In genomic region chr5:143416411-143416810, GRCh38 we compare ENCODE assay signal across 23 cellular contexts. TPM values are rescaled to one million over a fixed set of nuclear protein-coding genes. Genes with fewer than 3 reads are reported as not detected.
DNase-seq lines count a peak whose midpoint lies in the region; ATAC-seq, FAIRE-seq and TF ChIP-seq lines count a peak whose summit lies in the region.
"Had no signal": no experiment of that assay in that cellular context is flagged by ENCODE, and none has a peak within 500 bp of the region (broad histone marks: within the 10 kb centered on the region; RNA-seq: fewer than 3 reads in every experiment).

No MANE protein-coding gene starts in this region.

- H3K9me2 ChIP-seq in OCI-LY7 (ENCODE audit: insufficient read depth, low read length) = no peaks in the 10 kb centered on the region
- H3K9me2 ChIP-seq: SK-N-SH had no signal

- H3K36me3 Mint-ChIP-seq in Calu3 (ENCODE audit: insufficient read depth, unreplicated experiment) = no peaks in the 10 kb centered on the region
- H3K36me3 Mint-ChIP-seq in activated CD4-positive, alpha-beta T cell treated with anti-CD3 and anti-CD28 coated beads, Interleukin-2, amount 10 ng/mL, durations not matched to agents 7 days and 5 days (ENCODE audit: low read depth) = no peaks in the 10 kb centered on the region

- no peak overlapping the region for H2BK15ac ChIP-seq in H1 (ENCODE audit: low read length)

- no peak overlapping the region for H3K4ac ChIP-seq in H1 (replicated peaks; ENCODE audit: insufficient read length, low read depth, low read length)

- peak overlapping the region; percentile 38 for H3K4me3 Mint-ChIP-seq in Calu3 (ENCODE audit: low read depth, unreplicated experiment)
- no peak overlapping the region for H3K4me3 Mint-ChIP-seq in activated CD4-positive, alpha-beta T cell treated with anti-CD3 and anti-CD28 coated beads, Interleukin-2, amount 10 ng/mL, durations not matched to agents 7 days and 5 days

- H3K4me3 ChIP-seq in OCI-LY7 (ENCODE audit: low read depth, low read length, poor library complexity, severe bottlenecking) (no peak overlapping the region), H1 (ENCODE audit: extremely low read depth in 1 of 4, insufficient read depth in 2 of 4, low read depth in 3 of 4, low read length in 4 of 4) (no peak overlapping the region), upper lobe of left lung (no peak overlapping the region), lower lobe of right lung (no peak overlapping the region)
- H3K4me3 ChIP-seq: BLaER1 treated with 17β-estradiol and CSF1 and Interleukin-3, amounts not matched to agents 10 nM and 100 nM; HAP-1; PC-9 had no signal

- H3K9ac ChIP-seq in H1 (replicated peaks in 1 of 4; ENCODE audit: extremely low read depth in 1 of 4, low read depth in 3 of 4, low read length in 3 of 4) = no peak overlapping the region
- H3K9ac ChIP-seq: BLaER1 treated with 17β-estradiol and CSF1 and Interleukin-3, amounts not matched to agents 10 nM and 100 nM; KMS-11; SK-N-SH had no signal

- no peak overlapping the region for H2BK120ac ChIP-seq in H1 (replicated peaks; ENCODE audit: low read depth, low read length)

- H4K20me1 ChIP-seq in OCI-LY7 (ENCODE audit: insufficient read depth, low read length) (no peaks in the 10 kb centered on the region), H1 (replicated peaks in 1 of 2; ENCODE audit: control insufficient read depth in 1 of 2, insufficient read depth in 2 of 2, low read length in 2 of 2) (no peaks in the 10 kb centered on the region)
- H4K20me1 ChIP-seq: BLaER1 treated with 17β-estradiol and CSF1 and Interleukin-3, amounts not matched to agents 10 nM and 100 nM had no signal

- H3K27me3 ChIP-seq in H1 (replicated peaks in 1 of 4; ENCODE audit: control insufficient read depth in 3 of 4, extremely low read depth in 1 of 4, insufficient read depth in 3 of 4, low read length in 3 of 4) (no peaks in the 10 kb centered on the region), upper lobe of left lung (no peaks in the 10 kb centered on the region), lower lobe of right lung (ENCODE audit: low read depth) (no peaks in the 10 kb centered on the region)
- H3K27me3 ChIP-seq: BLaER1 treated with 17β-estradiol and CSF1 and Interleukin-3, amounts not matched to agents 10 nM and 100 nM had no signal

- H3K9me3 ChIP-seq in OCI-LY7 (ENCODE audit: low read length) (no peaks in the 10 kb centered on the region), H1 (ENCODE audit: insufficient read depth in 2 of 2, low read depth in 1 of 2, low read length in 1 of 2) (no peaks in the 10 kb centered on the region), upper lobe of left lung (no peaks in the 10 kb centered on the region), lower lobe of right lung (no peaks in the 10 kb centered on the region)
- H3K9me3 ChIP-seq: HAP-1, SK-N-SH had no signal

- H3K36me3 ChIP-seq in OCI-LY7 (ENCODE audit: insufficient read depth, low read length) = peaks cover 5% of the 10 kb centered on the region
- H3K36me3 ChIP-seq in H1 (ENCODE audit: control insufficient read depth in 2 of 4, insufficient read depth in 4 of 4, low read length in 3 of 4) = no peaks in the 10 kb centered on the region
- no peaks in the 10 kb centered on the region for H3K36me3 ChIP-seq in upper lobe of left lung
- H3K36me3 ChIP-seq in lower lobe of right lung = no peaks in the 10 kb centered on the region
- H3K36me3 ChIP-seq: BLaER1 treated with 17β-estradiol and CSF1 and Interleukin-3, amounts not matched to agents 10 nM and 100 nM; HAP-1 had no signal

- H3K4me1 ChIP-seq in OCI-LY7 (ENCODE audit: insufficient read depth, low read length, poor library complexity, severe bottlenecking) (peaks cover 74% of the 10 kb centered on the region), H1 (replicated peaks in 1 of 4; ENCODE audit: control insufficient read depth in 3 of 4, insufficient read depth in 4 of 4, low read length in 3 of 4) (peaks cover 0 to 2% (median under 1%) of the 10 kb centered on the region in 4 experiments; a peak in 3 of 7 replicates), upper lobe of left lung (peaks cover 0 to 8% (median 3%) of the 10 kb centered on the region in 4 donors), lower lobe of right lung (no peaks in the 10 kb centered on the region)
- H3K4me1 ChIP-seq: HAP-1 had no signal

- H3K4me2 ChIP-seq in OCI-LY7 (ENCODE audit: low read length) (peak overlapping the region; percentile 76), H1 (ENCODE audit: insufficient read depth in 1 of 2, low read depth in 2 of 2, low read length in 2 of 2) (no peak overlapping the region)
- H3K4me2 ChIP-seq: BLaER1 treated with 17β-estradiol and CSF1 and Interleukin-3, amounts not matched to agents 10 nM and 100 nM; KMS-11; PC-9; SK-N-SH had no signal

- H3K27ac ChIP-seq in OCI-LY7 (ENCODE audit: low read depth, low read length, poor library complexity, severe bottlenecking) = no peak overlapping the region
- no peak overlapping the region for H3K27ac ChIP-seq in H1 (ENCODE audit: low read depth, low read length)
- H3K27ac ChIP-seq in upper lobe of left lung = no peak overlapping the region
- no peak overlapping the region for H3K27ac ChIP-seq in lower lobe of right lung
- H3K27ac ChIP-seq: BLaER1 treated with 17β-estradiol and CSF1 and Interleukin-3, amounts not matched to agents 10 nM and 100 nM; KMS-11; PC-9 had no signal

- H2AK5ac ChIP-seq in H1 (ENCODE audit: low read depth, low read length) = no peak overlapping the region

- TF ChIP-seq RAD21 in H1 (IDR thresholded peaks at IDR 0.05 in 1 of 2, conservative IDR thresholded peaks at IDR 0.05 in 1 of 2; ENCODE audit: low read depth in 2 of 2, low read length in 2 of 2) = no peak

- no peak overlapping the region for H2BK20ac ChIP-seq in H1 (ENCODE audit: low read length)

- peaks cover 63% of the 10 kb centered on the region; the same call in 1 of the 2 replicates for H3K79me2 ChIP-seq in OCI-LY7 (ENCODE audit: insufficient read depth, low read depth, low read length)
- no peaks in the 10 kb centered on the region for H3K79me2 ChIP-seq in H1 (ENCODE audit: control insufficient read depth in 1 of 2, insufficient read depth in 2 of 2, low read length in 2 of 2)

- FAIRE-seq in GM18507 (lab: Jason Lieb, UNC) (peak; percentile 61), H1 (lab: Jason Lieb, UNC) (no peak)

- H3K23ac ChIP-seq in H1 (ENCODE audit: insufficient read length) = no peak overlapping the region

- no peaks in the 10 kb centered on the region for H3K23me2 ChIP-seq in H1 (ENCODE audit: low read depth, low read length)

- no peak for TF ChIP-seq POLR2A in H1 (IDR thresholded peaks at IDR 0.05; ENCODE audit: control extremely low read depth in 1 of 2, low read depth in 2 of 2, low read length in 2 of 2)
- TF ChIP-seq POLR2A in upper lobe of left lung (IDR thresholded peaks at IDR 0.05) = no peak

- H2BK5ac ChIP-seq in H1 (ENCODE audit: low read depth, low read length) = no peak overlapping the region

- H2AFZ ChIP-seq in OCI-LY7 (ENCODE audit: low read length) = peak overlapping the region; percentile 12; the same call in 1 of the 2 replicates
- peak overlapping the region; percentile 28; the same call in 1 of the 2 replicates for H2AFZ ChIP-seq in H1 (ENCODE audit: low read length)
- H2AFZ ChIP-seq: PC-9 had no signal

- POLR2A ChIA-PET in OCI-LY7 (lab: Charles Lee) = interaction anchor here (0.6 to 10.3 kb wide), 6 partner anchors 9 to 135 kb away, joined by 3 to 119 read pairs (median 6); no protein-coding TSS in a partner anchor
- POLR2A ChIA-PET in H1 (lab: Charles Lee; ENCODE audit: partially characterized antibody) = no interaction called here
- POLR2A ChIA-PET in activated CD4-positive, alpha-beta T cell treated with anti-CD3 and anti-CD28 coated beads, Interleukin-2, amount 10 ng/mL, durations not matched to agents 7 days and 5 days (lab: Charles Lee) = no interaction called here

- no peak overlapping the region for H3K14ac ChIP-seq in H1 (ENCODE audit: insufficient read length)

- no TSS peak for BruUV-seq in Calu3 (replicated peaks; lab: Mats Ljungman, UMichigan)
- TSS peak; percentile 12 for BruUV-seq in OCI-LY7 (replicated peaks; lab: Mats Ljungman, UMichigan)

- H4K91ac ChIP-seq in H1 (replicated peaks; ENCODE audit: insufficient read length, low read length) = no peak overlapping the region

- H2BK12ac ChIP-seq in H1 (ENCODE audit: low read depth, low read length) = no peak overlapping the region

- no peak overlapping the region for H3K18ac ChIP-seq in H1 (ENCODE audit: extremely low read depth, low read length)

- CTCF ChIA-PET in Calu3 (lab: Charles Lee) = interaction anchor here (0.6 to 0.8 kb wide), 2 partner anchors 12 to 148 kb away, joined by 3 read pairs; no protein-coding TSS in a partner anchor
- CTCF ChIA-PET in OCI-LY7 (lab: Charles Lee; ENCODE audit: unreplicated experiment) = no interaction called here
- CTCF ChIA-PET in H1 (lab: Charles Lee; ENCODE audit: partially characterized antibody) = no interaction called here
- CTCF ChIA-PET in activated CD4-positive, alpha-beta T cell treated with anti-CD3 and anti-CD28 coated beads, Interleukin-2, amount 10 ng/mL, durations not matched to agents 7 days and 5 days (lab: Charles Lee) = interaction anchor here (0.7 to 1.0 kb wide), 2 partner anchors 9 to 13 kb away, joined by 3 to 4 read pairs; partner anchors contain the start of gene NR3C1

- H3K79me1 ChIP-seq in H1 (ENCODE audit: low read depth, low read length) = no peaks in the 10 kb centered on the region

- peak overlapping the region; percentile 90 for H3K27ac Mint-ChIP-seq in Calu3 (ENCODE audit: unreplicated experiment)
- H3K27ac Mint-ChIP-seq in activated CD4-positive, alpha-beta T cell treated with anti-CD3 and anti-CD28 coated beads, Interleukin-2, amount 10 ng/mL, durations not matched to agents 7 days and 5 days = no peak overlapping the region

- no peak overlapping the region for H3K56ac ChIP-seq in H1 (replicated peaks; ENCODE audit: insufficient read length, low read depth, low read length)

- TF ChIP-seq CTCF in Calu3 (IDR thresholded peaks at IDR 0.05; ENCODE audit: unreplicated experiment) (no peak), OCI-LY7 (conservative IDR thresholded peaks at IDR 0.05; ENCODE audit: low read length) (no peak), H1 (IDR thresholded peaks at IDR 0.05; ENCODE audit: control extremely low read depth in 1 of 3, insufficient read depth in 1 of 3, low read depth in 1 of 3, low read length in 3 of 3) (no peak), upper lobe of left lung (IDR thresholded peaks at IDR 0.05) (no peak), lower lobe of right lung (IDR thresholded peaks at IDR 0.05) (no peak)

- no peaks in the 10 kb centered on the region for H3K9me3 Mint-ChIP-seq in Calu3 (ENCODE audit: low read depth, unreplicated experiment)
- H3K9me3 Mint-ChIP-seq in activated CD4-positive, alpha-beta T cell treated with anti-CD3 and anti-CD28 coated beads, Interleukin-2, amount 10 ng/mL, durations not matched to agents 7 days and 5 days = no peaks in the 10 kb centered on the region
- H3K9me3 Mint-ChIP-seq: CD4-positive, alpha-beta memory T cell had no signal

- no peak overlapping the region for H4K5ac ChIP-seq in H1 (ENCODE audit: insufficient read length, low read depth, low read length)

- no peak overlapping the region for H4K8ac ChIP-seq in H1 (ENCODE audit: extremely low read depth, insufficient read depth, low read length)

- TF ChIP-seq EP300 in H1 (IDR thresholded peaks at IDR 0.05; ENCODE audit: borderline replicate concordance in 1 of 2, low read depth in 2 of 2, low read length in 2 of 2) (no peak), upper lobe of left lung (IDR thresholded peaks at IDR 0.05) (no peak)

- ATAC-seq in upper lobe of left lung (ENCODE audit: low FRiP score in 2 of 2) (no peak), lower lobe of right lung (no peak)

- DNase-seq in Calu3 = no peak
- DNase-seq in GM18507 (ENCODE audit: extremely low spot score, insufficient read length, low read depth) = no peak
- DNase-seq in OCI-LY7 (ENCODE audit: low spot score) = no peak
- no peak for DNase-seq in H1 (ENCODE audit: low read depth in 1 of 2, low spot score in 2 of 2)
- no peak for DNase-seq in upper lobe of left lung
- no peak for DNase-seq in activated CD4-positive, alpha-beta T cell treated with anti-CD3 and anti-CD28 coated beads, Interleukin-2, amount 10 ng/mL, durations not matched to agents 7 days and 5 days
- DNase-seq in lower lobe of right lung = no peak
- DNase-seq: ACHN; CD4-positive, alpha-beta memory T cell; DMS153; EL; GF-D8; NCI-H1048; NCI-H1417 treated with DMSO at 0.1 percent for 48 hours; NCI-H187; NCI-H446 treated with DMSO at 0.1 percent for 48 hours; NCI-H526 treated with DMSO at 0.1 percent for 48 hours; PC-9; SIG-M5; SK-N-SH had no signal

- peaks cover 50% of the 10 kb centered on the region for H3K4me1 Mint-ChIP-seq in Calu3 (ENCODE audit: low read depth, unreplicated experiment)
- peaks cover 16% of the 10 kb centered on the region for H3K4me1 Mint-ChIP-seq in activated CD4-positive, alpha-beta T cell treated with anti-CD3 and anti-CD28 coated beads, Interleukin-2, amount 10 ng/mL, durations not matched to agents 7 days and 5 days

- no peaks in the 10 kb centered on the region for H3K27me3 Mint-ChIP-seq in Calu3 (ENCODE audit: unreplicated experiment)
- no peaks in the 10 kb centered on the region for H3K27me3 Mint-ChIP-seq in activated CD4-positive, alpha-beta T cell treated with anti-CD3 and anti-CD28 coated beads, Interleukin-2, amount 10 ng/mL, durations not matched to agents 7 days and 5 days
- H3K27me3 Mint-ChIP-seq: CD4-positive, alpha-beta memory T cell had no signal

- intact Hi-C loops in Calu3 (cut with micrococcal nuclease; ENCODE audit: unreplicated experiment) = no loop called here
- intact Hi-C loops in OCI-LY7 (cut with micrococcal nuclease; ENCODE audit: unreplicated experiment) = no loop called here
- intact Hi-C loops in lower lobe of right lung (cut with DNase I) = no loop called here

RNA-seq across cellular contexts. Expression of gene NR3C1, which starts 12.9 kb away (rescaled TPM):
- total RNA-seq in Calu3 (2022) (63.1 and 72.4 TPM in 2 replicates), OCI-LY7 (2022) (98.1 and 106 TPM in 2 replicates), upper lobe of left lung (100 to 1,000 TPM in 1 of 6 donors, 10 to 100 TPM in 5; 44.5 to 101 (median 72.7) TPM), lower lobe of right lung (110 TPM)
- total RNA-seq in OCI-LY7 (2014; rRNA removed; shearing (Covaris generic)) = 45.0 and 45.6 TPM in 2 replicates
- total RNA-seq in H1 (2021; fragmentation: NEBNext Ultra II Directional; extraction: Animal tissue kit (Norgen Biotek cat#: 25700)) = 5.4 and 7.7 TPM in 2 replicates
- 0.61 and 1.7 TPM in 2 replicates for polyA plus RNA-seq in H1 (2011; rRNA removed)
- polyA plus RNA-seq in H1 (2011; cell fraction: cytosol; rRNA removed) = 1.5 TPM
- 1.2 TPM for polyA plus RNA-seq in H1 (2011; cell fraction: nucleus; rRNA removed)
- 2.1 to 4.9 TPM (median 3.4 TPM) in 4 replicates for polyA plus RNA-seq in H1 (2012, experiment 1 of 2)
- 0.41 TPM for polyA plus RNA-seq in H1 (2012, experiment 2 of 2)
- 5.9 TPM for polyA plus RNA-seq in H1 (2013, experiment 1 of 2)
- polyA plus RNA-seq in H1 (2013, experiment 2 of 2) = 5.2 TPM
- polyA minus RNA-seq in H1 (2011; rRNA and poly(A)+ RNA removed) = 5.4 and 10.8 TPM in 2 replicates
- 2.7 TPM for polyA minus RNA-seq in H1 (2011; cell fraction: cytosol; rRNA and poly(A)+ RNA removed)
- 7.5 TPM for polyA minus RNA-seq in H1 (2011; cell fraction: nucleus; rRNA and poly(A)+ RNA removed)
- 10 to 100 TPM; 62.7 to 73.1 TPM for total RNA-seq in activated CD4-positive, alpha-beta T cell treated with anti-CD3 and anti-CD28 coated beads, Interleukin-2, amount 10 ng/mL, durations not matched to agents 7 days and 5 days

Comparison
In these comparisons a context has a peak if more than half of its experiments do, and no peak if none do; other contexts are left out.
1. CTCF ChIA-PET loops: an anchor here in Calu3 (0.6 to 0.8 kb wide) and activated CD4-positive, alpha-beta T cell treated with anti-CD3 and anti-CD28 coated beads, Interleukin-2, amount 10 ng/mL, durations not matched to agents 7 days and 5 days (0.7 to 1.0 kb wide); none called in OCI-LY7 and H1.